In the genomic region with DNA sequence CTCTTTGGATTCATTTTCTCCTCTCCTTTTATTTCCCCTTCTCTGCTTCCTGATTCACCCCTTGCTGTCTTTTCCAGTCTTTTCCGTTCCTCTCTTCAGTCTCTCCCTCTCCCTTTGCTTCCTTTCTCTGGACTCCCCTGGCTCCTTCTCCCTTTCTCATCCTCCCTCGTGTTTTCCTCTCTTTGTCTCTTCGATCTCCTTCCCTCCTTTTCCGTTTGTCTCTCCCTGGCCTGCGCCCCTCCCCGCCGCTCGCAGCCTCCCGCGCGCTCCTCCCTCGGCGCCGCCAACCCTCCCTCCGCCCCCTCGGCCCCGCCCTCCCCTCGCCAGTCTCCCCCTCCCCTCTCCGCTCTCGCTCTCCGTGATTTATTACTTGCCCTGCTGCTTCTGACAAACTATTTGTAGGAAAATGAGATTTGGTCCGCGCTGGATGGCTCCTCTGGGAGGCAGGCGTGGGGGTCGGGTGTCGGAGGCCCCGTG, we compare ENCODE assay signal across 8 cellular contexts. TPM values are rescaled to one million over a fixed set of nuclear protein-coding genes. Genes with fewer than 3 reads are reported as not detected.
DNase-seq lines count a peak whose midpoint lies in the region; ATAC-seq lines count a peak whose summit lies in the region.

No MANE protein-coding gene starts in this region.

- H3K9ac ChIP-seq in mucosa of stomach (ENCODE audit: low read length): peak overlapping the region; percentile 55

- H3K9me3 Mint-ChIP-seq in activated CD4-positive, alpha-beta memory T cell treated with anti-CD3 and anti-CD28 coated beads, Interleukin-2, amount 10 ng/mL, durations not matched to agents 7 days and 5 days: no peaks in the 10 kb centered on the region
- H3K9me3 Mint-ChIP-seq in stimulated activated naive B cell treated with anti-CD40 and anti-IgM and Interleukin-4, amounts not matched to agents 10 μg/mL and 1 μg/mL and 100 μg/mL, for 72 hours: no peaks in the 10 kb centered on the region

- no peaks in the 10 kb centered on the region for H3K27me3 ChIP-seq in mucosa of stomach (ENCODE audit: control insufficient read depth, insufficient read depth, low read length)

- H3K4me3 Mint-ChIP-seq in activated CD4-positive, alpha-beta memory T cell treated with anti-CD3 and anti-CD28 coated beads, Interleukin-2, amount 10 ng/mL, durations not matched to agents 7 days and 5 days: peak overlapping the region; percentile 54
- H3K4me3 Mint-ChIP-seq in stimulated activated naive B cell treated with anti-CD40 and anti-IgM and Interleukin-4, amounts not matched to agents 10 μg/mL and 1 μg/mL and 100 μg/mL, for 72 hours: peak overlapping the region; percentile 79 to 82

- no peaks in the 10 kb centered on the region for H3K36me3 Mint-ChIP-seq in activated CD4-positive, alpha-beta memory T cell treated with anti-CD3 and anti-CD28 coated beads, Interleukin-2, amount 10 ng/mL, durations not matched to agents 7 days and 5 days (ENCODE audit: low read depth)
- no peaks in the 10 kb centered on the region for H3K36me3 Mint-ChIP-seq in stimulated activated naive B cell treated with anti-CD40 and anti-IgM and Interleukin-4, amounts not matched to agents 10 μg/mL and 1 μg/mL and 100 μg/mL, for 72 hours

- DNase-seq in Right ventricle myocardium inferior (ENCODE audit: missing footprints) (no peak), cardiac septum (ENCODE audit: low spot score) (no peak), NCI-H460 (ENCODE audit: extremely low read depth, low read depth) (peak; percentile 50), epidermal melanocyte (ENCODE audit: insufficient read length, low spot score) (peak; percentile 78), occipital lobe (lab: John Stamatoyannopoulos, UW) (no peak)
- peak; percentile 23 for DNase-seq in activated CD4-positive, alpha-beta memory T cell treated with anti-CD3 and anti-CD28 coated beads, Interleukin-2, amount 10 ng/mL, durations not matched to agents 7 days and 5 days
- no peak for DNase-seq in stimulated activated naive B cell treated with anti-CD40 and anti-IgM and Interleukin-4, amounts not matched to agents 10 μg/mL and 1 μg/mL and 100 μg/mL, for 72 hours

- peaks cover 24% of the 10 kb centered on the region for H3K27me3 Mint-ChIP-seq in activated CD4-positive, alpha-beta memory T cell treated with anti-CD3 and anti-CD28 coated beads, Interleukin-2, amount 10 ng/mL, durations not matched to agents 7 days and 5 days
- H3K27me3 Mint-ChIP-seq in stimulated activated naive B cell treated with anti-CD40 and anti-IgM and Interleukin-4, amounts not matched to agents 10 μg/mL and 1 μg/mL and 100 μg/mL, for 72 hours: peaks cover 31 to 39% of the 10 kb centered on the region in 2 donors

- peak; percentile 78 for ATAC-seq in Right ventricle myocardium inferior
- ATAC-seq in stimulated activated naive B cell treated with anti-CD40 and anti-IgM and Interleukin-4, amounts not matched to agents 10 μg/mL and 1 μg/mL and 100 μg/mL, for 72 hours (replicated peaks): peak; percentile 56 to 68

- H3K4me1 ChIP-seq in mucosa of stomach (ENCODE audit: control insufficient read depth, insufficient read depth, low read length): no peaks in the 10 kb centered on the region

- peaks cover 17% of the 10 kb centered on the region for H3K4me1 Mint-ChIP-seq in activated CD4-positive, alpha-beta memory T cell treated with anti-CD3 and anti-CD28 coated beads, Interleukin-2, amount 10 ng/mL, durations not matched to agents 7 days and 5 days
- H3K4me1 Mint-ChIP-seq in stimulated activated naive B cell treated with anti-CD40 and anti-IgM and Interleukin-4, amounts not matched to agents 10 μg/mL and 1 μg/mL and 100 μg/mL, for 72 hours: peaks cover 15 to 21% of the 10 kb centered on the region in 2 donors

- intact Hi-C loops in Right ventricle myocardium inferior (cut with DNase I) (no loop called here), cardiac septum (cut with DNase I) (no loop called here)

- no peak overlapping the region for H3K4me3 ChIP-seq in mucosa of stomach (ENCODE audit: low read length)

- CTCF ChIA-PET in activated CD4-positive, alpha-beta memory T cell treated with anti-CD3 and anti-CD28 coated beads, Interleukin-2, amount 10 ng/mL, durations not matched to agents 7 days and 5 days (lab: Charles Lee): no interaction called here

- no peaks in the 10 kb centered on the region for H3K9me3 ChIP-seq in mucosa of stomach (ENCODE audit: control insufficient read depth, low read length)

- POLR2A ChIA-PET in activated CD4-positive, alpha-beta memory T cell treated with anti-CD3 and anti-CD28 coated beads, Interleukin-2, amount 10 ng/mL, durations not matched to agents 7 days and 5 days (lab: Charles Lee): no interaction called here

- no peaks in the 10 kb centered on the region for H3K36me3 ChIP-seq in mucosa of stomach (ENCODE audit: control insufficient read depth, insufficient read depth, low read length)

- H3K27ac Mint-ChIP-seq in activated CD4-positive, alpha-beta memory T cell treated with anti-CD3 and anti-CD28 coated beads, Interleukin-2, amount 10 ng/mL, durations not matched to agents 7 days and 5 days: no peak overlapping the region
- peak overlapping the region; percentile 11 for H3K27ac Mint-ChIP-seq in stimulated activated naive B cell treated with anti-CD40 and anti-IgM and Interleukin-4, amounts not matched to agents 10 μg/mL and 1 μg/mL and 100 μg/mL, for 72 hours

RNA-seq across cellular contexts. Expression of a gene that starts 46.0 kb away (rescaled TPM):
- total RNA-seq in Right ventricle myocardium inferior (0.60 TPM), cardiac septum (0.35 TPM), occipital lobe (not detected)
- 1.0 and 1.4 TPM in 2 replicates for total RNA-seq in NCI-H460 (2014; rRNA removed; shearing (Covaris generic))
- polyA plus RNA-seq in NCI-H460 (2014; cell fraction: nucleus; rRNA removed): 0.40 and 0.51 TPM in 2 replicates
- 1 to 10 TPM; 1.7 TPM for total RNA-seq in activated CD4-positive, alpha-beta memory T cell treated with anti-CD3 and anti-CD28 coated beads, Interleukin-2, amount 10 ng/mL, durations not matched to agents 7 days and 5 days

Comparison
In these comparisons a context has a peak if more than half of its experiments do, and no peak if none do; other contexts are left out.
1. DNase-seq: peak in NCI-H460 (single experiment), activated CD4-positive, alpha-beta memory T cell treated with anti-CD3 and anti-CD28 coated beads, Interleukin-2, amount 10 ng/mL, durations not matched to agents 7 days and 5 days (single experiment) and epidermal melanocyte (single experiment); none in Right ventricle myocardium inferior (single experiment), cardiac septum (single experiment), stimulated activated naive B cell treated with anti-CD40 and anti-IgM and Interleukin-4, amounts not matched to agents 10 μg/mL and 1 μg/mL and 100 μg/mL, for 72 hours (single experiment) and occipital lobe (single experiment).